Comparison of ENCODE assay signal across 14 cellular contexts in genomic region chr2:33205693-33206434, GRCh38.
DNase-seq lines count a peak whose midpoint lies in the region; ATAC-seq and TF ChIP-seq lines count a peak whose summit lies in the region.
"Had no signal": no experiment of that assay in that cellular context is flagged by ENCODE, and none has a peak within 500 bp of the region (broad histone marks: within the 10 kb centered on the region; RNA-seq: fewer than 3 reads in every experiment).

No MANE protein-coding gene starts in this region.

- no peak for DNase-seq in coronary artery (ENCODE audit: low spot score)
- DNase-seq in Right ventricle myocardium superior: no peak
- DNase-seq in NCI-H1092 treated with DMSO at 0.1 percent for 48 hours (lab: John Stamatoyannopoulos, UW): no peak
- DNase-seq in upper lobe of left lung: no peak
- DNase-seq in AG08395 (ENCODE audit: low spot score): no peak
- DNase-seq: hypothalamus; NCI-H1417 treated with DMSO at 0.1 percent for 48 hours; PC-3; spleen; stimulated activated naive CD4-positive, alpha-beta T cell treated with Interleukin-2 at 50 U/mL for 16 hours had no signal

- peak; percentile 97 for ATAC-seq in GM18520 (IDR thresholded peaks at IDR 0.05; ENCODE audit: unreplicated experiment)
- peak; percentile 89 for ATAC-seq in GM21526 (IDR thresholded peaks at IDR 0.05; ENCODE audit: low FRiP score, unreplicated experiment)
- ATAC-seq in HG03097 (IDR thresholded peaks at IDR 0.05; ENCODE audit: low FRiP score, unreplicated experiment): peak; percentile 99
- no peak for ATAC-seq in Right ventricle myocardium superior (ENCODE audit: poor library complexity)
- no peak for ATAC-seq in upper lobe of left lung (ENCODE audit: low FRiP score in 2 of 2)
- ATAC-seq: PC-3 had no signal

- H3K36me3 ChIP-seq in upper lobe of left lung: no peaks in the 10 kb centered on the region
- H3K36me3 ChIP-seq: HAP-1, spleen had no signal

- no peaks in the 10 kb centered on the region for H3K9me3 ChIP-seq in upper lobe of left lung
- H3K9me3 ChIP-seq: HAP-1, spleen had no signal

- H3K4me1 ChIP-seq in upper lobe of left lung: no peaks in the 10 kb centered on the region
- H3K4me1 ChIP-seq: HAP-1, spleen had no signal

- H3K4me3 ChIP-seq in coronary artery: no peak overlapping the region
- no peak overlapping the region for H3K4me3 ChIP-seq in upper lobe of left lung
- H3K4me3 ChIP-seq: HAP-1, spleen had no signal

- no peaks in the 10 kb centered on the region for H3K27me3 ChIP-seq in upper lobe of left lung

- intact Hi-C loops in Right ventricle myocardium superior (cut with DNase I): no loop called here

- WGBS in upper lobe of left lung, 2 donors: 85 to 90% methylated on average over 1 of the region's 1 CpG

- TF ChIP-seq CTCF in coronary artery (IDR thresholded peaks at IDR 0.05) (no peak), upper lobe of left lung (IDR thresholded peaks at IDR 0.05) (no peak)

- H3K27ac ChIP-seq in coronary artery: peak overlapping the region; percentile 8 to 12
- H3K27ac ChIP-seq in upper lobe of left lung: no peak overlapping the region
- H3K27ac ChIP-seq: spleen had no signal

- TF ChIP-seq EP300 in upper lobe of left lung (IDR thresholded peaks at IDR 0.05): no peak

- TF ChIP-seq POLR2A in upper lobe of left lung (IDR thresholded peaks at IDR 0.05): no peak

Comparison
In these comparisons a context has a peak if more than half of its experiments do, and no peak if none do; other contexts are left out.
1. ATAC-seq: peak in GM18520 (single experiment), GM21526 (single experiment) and HG03097 (single experiment); none in Right ventricle myocardium superior (single experiment) and upper lobe of left lung (0 of 2).
2. H3K27ac ChIP-seq: peak in coronary artery (2 of 2); none in upper lobe of left lung (0 of 4).